9 cellular contexts compared by ENCODE assay signal in the genomic region with DNA sequence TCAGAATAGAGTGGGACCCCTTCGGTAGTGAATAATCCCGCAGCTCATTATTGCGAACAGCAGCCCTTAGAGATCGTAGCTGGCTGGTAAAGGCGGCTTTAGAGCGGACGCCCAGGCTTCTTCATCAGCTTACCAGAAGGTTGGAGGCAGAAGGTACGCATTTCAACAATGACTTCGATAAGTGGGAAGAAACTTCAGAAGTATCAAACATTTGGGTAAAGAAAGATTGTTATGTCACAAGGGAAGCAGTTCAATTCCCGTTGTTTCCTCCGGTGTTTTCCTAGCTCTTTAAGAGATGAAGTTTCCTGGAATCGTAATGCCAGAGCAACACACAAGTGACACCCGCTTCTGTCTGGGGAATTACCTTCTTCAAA.
DNase-seq lines count a peak whose midpoint lies in the region; ATAC-seq and TF ChIP-seq lines count a peak whose summit lies in the region.
"Had no signal": no experiment of that assay in that cellular context is flagged by ENCODE, and none has a peak within 500 bp of the region (broad histone marks: within the 10 kb centered on the region; RNA-seq: fewer than 3 reads in every experiment).

No MANE protein-coding gene starts in this region.

- no peak overlapping the region for H3K4me3 Mint-ChIP-seq in HFFc6

- peak; percentile 51 for DNase-seq in EL
- no peak for DNase-seq in HFFc6
- DNase-seq in tibial nerve (ENCODE audit: low spot score in 2 of 2) = no peak
- no peak for DNase-seq in adrenal gland
- DNase-seq: activated CD4-positive, alpha-beta T cell treated with anti-CD3 and anti-CD28 coated beads for 4 hours had no signal

- 2 to 4% methylated on average over 13 of the region's 13 CpGs for WGBS in tibial nerve, 2 donors
- WGBS in adrenal gland, 4 donors = 4 to 8% (median 4%) methylated on average over 13 of the region's 13 CpGs

- peaks cover 5% of the 10 kb centered on the region for H3K27me3 Mint-ChIP-seq in HFFc6 (ENCODE audit: insufficient read depth)

- H3K36me3 Mint-ChIP-seq in HFFc6 (ENCODE audit: low read depth) = no peaks in the 10 kb centered on the region

- TF ChIP-seq EP300 in tibial nerve (IDR thresholded peaks at IDR 0.05) = no peak

- ATAC-seq in HG02798 (IDR thresholded peaks at IDR 0.05; ENCODE audit: poor library complexity, unreplicated experiment) (peak; percentile 28), SK-N-SH treated with all-trans-retinoic acid at 6 μM for 48 hours (peak; percentile 37), HG03460 (IDR thresholded peaks at IDR 0.05; ENCODE audit: unreplicated experiment) (no peak)

- no peaks in the 10 kb centered on the region for H3K9me3 ChIP-seq in iPS-20b (ENCODE audit: insufficient read depth, low read depth, low read length)
- H3K9me3 ChIP-seq in tibial nerve = no peaks in the 10 kb centered on the region
- H3K9me3 ChIP-seq in adrenal gland (replicated peaks in 1 of 3) = no peaks in the 10 kb centered on the region

- H3K9ac ChIP-seq in iPS-20b (ENCODE audit: low read depth, low read length) = peak overlapping the region; percentile 63; the same call in 1 of the 2 replicates

- intact Hi-C loops in adrenal gland (cut with DNase I) = no loop called here

- TF ChIP-seq CTCF in HFFc6 (IDR thresholded peaks at IDR 0.05) (no peak), tibial nerve (IDR thresholded peaks at IDR 0.05) (no peak), adrenal gland (IDR thresholded peaks at IDR 0.05) (no peak)

- no peaks in the 10 kb centered on the region for H3K9me3 Mint-ChIP-seq in HFFc6

- H3K4me1 Mint-ChIP-seq in HFFc6 (ENCODE audit: low read depth) = no peaks in the 10 kb centered on the region

- H3K4me3 ChIP-seq in iPS-20b (ENCODE audit: low read length) (peak overlapping the region; percentile 74), tibial nerve (peak overlapping the region in 1 of 4 donors; percentile 13), adrenal gland (peak overlapping the region in 1 of 4 donors; percentile 5)

- H3K27ac ChIP-seq in iPS-20b (ENCODE audit: low read length) = no peak overlapping the region
- H3K27ac ChIP-seq in tibial nerve = no peak overlapping the region
- no peak overlapping the region for H3K27ac ChIP-seq in adrenal gland

- no peak overlapping the region for H3K27ac Mint-ChIP-seq in HFFc6

- H3K27me3 ChIP-seq in iPS-20b (ENCODE audit: insufficient read depth, low read length) (peaks cover 40% of the 10 kb centered on the region), tibial nerve (peaks cover 0 to 64% of the 10 kb centered on the region in 2 donors), adrenal gland (peaks cover 71% of the 10 kb centered on the region)

- TF ChIP-seq POLR2A in tibial nerve (IDR thresholded peaks at IDR 0.05) = no peak
- TF ChIP-seq POLR2A in adrenal gland (IDR thresholded peaks at IDR 0.05) = no peak

- H3K4me1 ChIP-seq in iPS-20b (ENCODE audit: insufficient read depth, low read length) = no peaks in the 10 kb centered on the region
- peaks cover 0 to 12% (median 0%) of the 10 kb centered on the region in 4 donors for H3K4me1 ChIP-seq in tibial nerve
- peaks cover 0 to 3% of the 10 kb centered on the region in 2 donors for H3K4me1 ChIP-seq in adrenal gland (replicated peaks in 1 of 2)

- H3K36me3 ChIP-seq in iPS-20b (ENCODE audit: insufficient read depth, low read depth, low read length) (no peaks in the 10 kb centered on the region), tibial nerve (no peaks in the 10 kb centered on the region), adrenal gland (replicated peaks in 1 of 2) (no peaks in the 10 kb centered on the region)

TF ChIP-seq in SK-N-SH treated with all-trans-retinoic acid at 6 μM for 48 hours, 23 proteins besides CTCF, POLR2A, EP300 and RAD21:
- TF ChIP-seq TCF4 (CRISPR knock-in tag; IDR thresholded peaks at IDR 0.05; ENCODE audit: borderline replicate concordance) (no peak), ZC3H10 (CRISPR knock-in tag; IDR thresholded peaks at IDR 0.05) (no peak), ZNF70 (CRISPR knock-in tag; IDR thresholded peaks at IDR 0.05) (no peak), CSDC2 (CRISPR knock-in tag; IDR thresholded peaks at IDR 0.05) (no peak), ESRRG (CRISPR knock-in tag; IDR thresholded peaks at IDR 0.05) (no peak), ISL1 (CRISPR knock-in tag; IDR thresholded peaks at IDR 0.05) (no peak), ARNTL (CRISPR knock-in tag; IDR thresholded peaks at IDR 0.05; ENCODE audit: borderline replicate concordance, low read depth) (no peak), SNAI2 (CRISPR knock-in tag; IDR thresholded peaks at IDR 0.05) (no peak), TOX (CRISPR knock-in tag; IDR thresholded peaks at IDR 0.05; ENCODE audit: borderline replicate concordance) (no peak), ZFP3 (CRISPR knock-in tag; IDR thresholded peaks at IDR 0.05) (no peak), CSRNP3 (CRISPR knock-in tag; IDR thresholded peaks at IDR 0.05) (no peak), PPARA (CRISPR knock-in tag; IDR thresholded peaks at IDR 0.05; ENCODE audit: borderline replicate concordance) (no peak), BACH2 (CRISPR knock-in tag; IDR thresholded peaks at IDR 0.05; ENCODE audit: borderline replicate concordance) (no peak), OSR1 (CRISPR knock-in tag; IDR thresholded peaks at IDR 0.05) (no peak), RARB (CRISPR knock-in tag; IDR thresholded peaks at IDR 0.05) (no peak)
- TF ChIP-seq, protein P1, sequence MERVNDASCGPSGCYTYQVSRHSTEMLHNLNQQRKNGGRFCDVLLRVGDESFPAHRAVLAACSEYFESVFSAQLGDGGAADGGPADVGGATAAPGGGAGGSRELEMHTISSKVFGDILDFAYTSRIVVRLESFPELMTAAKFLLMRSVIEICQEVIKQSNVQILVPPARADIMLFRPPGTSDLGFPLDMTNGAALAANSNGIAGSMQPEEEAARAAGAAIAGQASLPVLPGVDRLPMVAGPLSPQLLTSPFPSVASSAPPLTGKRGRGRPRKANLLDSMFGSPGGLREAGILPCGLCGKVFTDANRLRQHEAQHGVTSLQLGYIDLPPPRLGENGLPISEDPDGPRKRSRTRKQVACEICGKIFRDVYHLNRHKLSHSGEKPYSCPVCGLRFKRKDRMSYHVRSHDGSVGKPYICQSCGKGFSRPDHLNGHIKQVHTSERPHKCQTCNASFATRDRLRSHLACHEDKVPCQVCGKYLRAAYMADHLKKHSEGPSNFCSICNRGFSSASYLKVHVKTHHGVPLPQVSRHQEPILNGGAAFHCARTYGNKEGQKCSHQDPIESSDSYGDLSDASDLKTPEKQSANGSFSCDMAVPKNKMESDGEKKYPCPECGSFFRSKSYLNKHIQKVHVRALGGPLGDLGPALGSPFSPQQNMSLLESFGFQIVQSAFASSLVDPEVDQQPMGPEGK (CRISPR knock-in tag; IDR thresholded peaks at IDR 0.05; ENCODE audit: borderline replicate concordance) = no peak
- TF ChIP-seq, protein P2, sequence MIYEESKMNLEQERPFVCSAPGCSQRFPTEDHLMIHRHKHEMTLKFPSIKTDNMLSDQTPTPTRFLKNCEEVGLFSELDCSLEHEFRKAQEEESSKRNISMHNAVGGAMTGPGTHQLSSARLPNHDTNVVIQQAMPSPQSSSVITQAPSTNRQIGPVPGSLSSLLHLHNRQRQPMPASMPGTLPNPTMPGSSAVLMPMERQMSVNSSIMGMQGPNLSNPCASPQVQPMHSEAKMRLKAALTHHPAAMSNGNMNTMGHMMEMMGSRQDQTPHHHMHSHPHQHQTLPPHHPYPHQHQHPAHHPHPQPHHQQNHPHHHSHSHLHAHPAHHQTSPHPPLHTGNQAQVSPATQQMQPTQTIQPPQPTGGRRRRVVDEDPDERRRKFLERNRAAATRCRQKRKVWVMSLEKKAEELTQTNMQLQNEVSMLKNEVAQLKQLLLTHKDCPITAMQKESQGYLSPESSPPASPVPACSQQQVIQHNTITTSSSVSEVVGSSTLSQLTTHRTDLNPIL (CRISPR knock-in tag; IDR thresholded peaks at IDR 0.05; ENCODE audit: low read depth) = no peak
TF ChIP-seq in SK-N-SH treated with all-trans-retinoic acid at 6 μM for 48 hours: peak in this region for 0.
